1 cellular context compared by ENCODE assay signal in the genomic region with DNA sequence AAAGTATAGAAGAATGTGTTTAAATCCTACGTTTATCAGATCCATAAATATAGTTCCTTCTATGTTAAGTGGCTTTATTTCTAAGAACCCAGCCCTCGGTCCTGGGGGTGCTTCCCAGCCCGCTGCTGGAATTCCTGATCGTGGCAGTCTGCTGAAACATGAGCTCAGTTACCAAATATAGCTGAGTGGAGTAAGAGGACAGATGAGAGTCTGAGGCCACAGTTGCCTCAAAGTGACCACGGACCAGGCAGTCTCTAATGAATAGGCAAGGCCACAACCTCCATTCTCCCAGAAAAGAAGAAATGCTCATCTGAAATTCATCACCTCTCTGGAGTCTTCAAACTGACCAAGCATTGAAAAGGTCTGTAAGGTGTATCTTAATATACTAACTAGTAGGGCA.
TF ChIP-seq lines count a peak whose summit lies in the region.

Gene PALLD, plus strand, starts transcription at position 219 of the 400 bp plus-strand sequence.

TF ChIP-seq in GM23338, 12 proteins besides CTCF, POLR2A, EP300 and RAD21 (continued from another document):
- TF ChIP-seq ZNF462 (CRISPR knock-in tag; IDR thresholded peaks at IDR 0.05) (no peak), POLR2AphosphoS5 (IDR thresholded peaks at IDR 0.05; ENCODE audit: low read depth) (no peak)
- TF ChIP-seq, protein P1, sequence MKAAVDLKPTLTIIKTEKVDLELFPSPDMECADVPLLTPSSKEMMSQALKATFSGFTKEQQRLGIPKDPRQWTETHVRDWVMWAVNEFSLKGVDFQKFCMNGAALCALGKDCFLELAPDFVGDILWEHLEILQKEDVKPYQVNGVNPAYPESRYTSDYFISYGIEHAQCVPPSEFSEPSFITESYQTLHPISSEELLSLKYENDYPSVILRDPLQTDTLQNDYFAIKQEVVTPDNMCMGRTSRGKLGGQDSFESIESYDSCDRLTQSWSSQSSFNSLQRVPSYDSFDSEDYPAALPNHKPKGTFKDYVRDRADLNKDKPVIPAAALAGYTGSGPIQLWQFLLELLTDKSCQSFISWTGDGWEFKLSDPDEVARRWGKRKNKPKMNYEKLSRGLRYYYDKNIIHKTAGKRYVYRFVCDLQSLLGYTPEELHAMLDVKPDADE (IDR thresholded peaks at IDR 0.05) = no peak
